1 cellular context compared by ENCODE assay signal in the genomic region with DNA sequence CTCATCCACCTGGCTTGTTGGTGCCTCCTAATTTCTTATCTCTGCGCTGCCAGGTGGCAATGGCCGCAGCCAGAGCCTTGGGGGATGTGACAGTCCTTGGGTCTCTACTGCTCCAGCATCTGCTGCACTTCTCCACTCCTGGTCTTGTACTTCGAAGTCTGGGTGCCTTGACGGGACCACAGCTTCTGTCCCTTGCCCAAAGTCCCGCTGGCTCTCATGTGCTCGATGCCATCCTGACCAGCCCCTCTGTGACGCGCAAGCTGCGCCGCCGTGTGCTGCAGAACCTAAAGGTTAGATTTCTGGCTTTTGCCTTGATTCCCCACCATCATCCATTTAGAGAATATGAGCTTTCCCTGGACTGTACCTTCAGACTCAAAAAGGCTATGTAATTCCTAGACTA.
TF ChIP-seq lines count a peak whose summit lies in the region.

No MANE protein-coding gene starts in this region.

TF ChIP-seq in HepG2, 621 proteins besides CTCF, POLR2A, EP300 and RAD21 (continues in another document):
- TF ChIP-seq FOXA3 (CRISPR knock-in tag; IDR thresholded peaks at IDR 0.05) (no peak), CAMTA2 (CRISPR knock-in tag; IDR thresholded peaks at IDR 0.05; ENCODE audit: borderline replicate concordance) (no peak), RXRB (CRISPR knock-in tag; IDR thresholded peaks at IDR 0.05; ENCODE audit: borderline replicate concordance) (no peak), ZNF773 (CRISPR knock-in tag; IDR thresholded peaks at IDR 0.05; ENCODE audit: borderline replicate concordance) (no peak), ZNF564 (CRISPR knock-in tag; IDR thresholded peaks at IDR 0.05) (no peak), REXO4 (CRISPR knock-in tag; IDR thresholded peaks at IDR 0.05; ENCODE audit: borderline replicate concordance) (no peak), GTF2F1 (IDR thresholded peaks at IDR 0.05; ENCODE audit: low read length) (no peak), NFE2L2 (IDR thresholded peaks at IDR 0.05; ENCODE audit: low read length) (no peak), ZBTB38 (CRISPR knock-in tag; IDR thresholded peaks at IDR 0.05) (no peak), NR2C2 (CRISPR knock-in tag; IDR thresholded peaks at IDR 0.05; ENCODE audit: borderline replicate concordance) (no peak), RBFOX2 (IDR thresholded peaks at IDR 0.05; ENCODE audit: low read depth, low read length) (peak; percentile 58; the same call in 1 of the 2 replicates), HNRNPH1 (optimal IDR thresholded peaks at IDR 0.05; ENCODE audit: low read depth, low read length) (no peak), HIVEP1 (CRISPR knock-in tag; IDR thresholded peaks at IDR 0.05) (peak; percentile 55; the same call in 1 of the 2 replicates), ZNF232 (CRISPR knock-in tag; IDR thresholded peaks at IDR 0.05; ENCODE audit: borderline replicate concordance) (peak; percentile 16; the same call in 1 of the 2 replicates), DPF2 (CRISPR knock-in tag; IDR thresholded peaks at IDR 0.05; ENCODE audit: borderline replicate concordance, low read depth) (no peak), XBP1 (CRISPR knock-in tag; IDR thresholded peaks at IDR 0.05) (no peak), ZNF7 (CRISPR knock-in tag; IDR thresholded peaks at IDR 0.05) (no peak), ZKSCAN1 (IDR thresholded peaks at IDR 0.05; ENCODE audit: low read length) (no peak), PHF20 (CRISPR knock-in tag; IDR thresholded peaks at IDR 0.05) (no peak), ZNF264 (CRISPR knock-in tag; IDR thresholded peaks at IDR 0.05) (no peak), PPARG (CRISPR knock-in tag; conservative IDR thresholded peaks at IDR 0.05) (no peak), ATF7 (IDR thresholded peaks at IDR 0.05) (no peak), ATF7 (CRISPR knock-in tag; IDR thresholded peaks at IDR 0.05) (no peak), ZNF44 (CRISPR knock-in tag; IDR thresholded peaks at IDR 0.05) (no peak), FOXP1 (IDR thresholded peaks at IDR 0.05) (no peak), FOXP1 (CRISPR knock-in tag; IDR thresholded peaks at IDR 0.05) (no peak), ZNF251 (CRISPR knock-in tag; IDR thresholded peaks at IDR 0.05) (no peak), STAG1 (CRISPR knock-in tag; IDR thresholded peaks at IDR 0.05) (no peak), ZNF768 (CRISPR knock-in tag; IDR thresholded peaks at IDR 0.05) (0 out of 2 replicates have a peak, but pooled peaks have one; percentile 21), TOE1 (CRISPR knock-in tag; IDR thresholded peaks at IDR 0.05) (no peak)
- TF ChIP-seq, protein P1, sequence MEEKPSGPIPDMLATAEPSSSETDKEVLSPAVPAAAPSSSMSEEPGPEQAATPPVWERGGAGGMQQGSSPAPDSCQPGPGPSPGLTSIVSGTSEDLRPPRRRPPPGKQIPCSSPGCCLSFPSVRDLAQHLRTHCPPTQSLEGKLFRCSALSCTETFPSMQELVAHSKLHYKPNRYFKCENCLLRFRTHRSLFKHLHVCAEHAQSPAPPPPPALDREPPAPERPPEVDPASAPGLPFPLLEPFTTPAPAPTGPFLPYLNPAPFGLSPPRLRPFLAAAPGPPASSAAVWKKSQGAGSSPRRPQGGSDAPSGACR (CRISPR knock-in tag; IDR thresholded peaks at IDR 0.05) = no peak
- TF ChIP-seq, protein P2, sequence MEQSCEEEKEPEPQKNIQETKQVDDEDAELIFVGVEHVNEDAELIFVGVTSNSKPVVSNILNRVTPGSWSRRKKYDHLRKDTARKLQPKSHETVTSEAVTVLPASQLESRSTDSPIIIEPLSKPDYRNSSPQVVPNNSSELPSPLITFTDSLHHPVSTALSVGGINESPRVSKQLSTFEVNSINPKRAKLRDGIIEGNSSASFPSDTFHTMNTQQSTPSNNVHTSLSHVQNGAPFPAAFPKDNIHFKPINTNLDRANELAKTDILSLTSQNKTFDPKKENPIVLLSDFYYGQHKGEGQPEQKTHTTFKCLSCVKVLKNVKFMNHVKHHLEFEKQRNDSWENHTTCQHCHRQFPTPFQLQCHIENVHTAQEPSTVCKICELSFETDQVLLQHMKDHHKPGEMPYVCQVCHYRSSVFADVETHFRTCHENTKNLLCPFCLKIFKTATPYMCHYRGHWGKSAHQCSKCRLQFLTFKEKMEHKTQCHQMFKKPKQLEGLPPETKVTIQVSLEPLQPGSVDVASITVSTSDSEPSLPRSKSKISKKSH (CRISPR knock-in tag; IDR thresholded peaks at IDR 0.05; ENCODE audit: borderline replicate concordance) = no peak; the same call in 1 of the 2 replicates
- TF ChIP-seq, protein P3, sequence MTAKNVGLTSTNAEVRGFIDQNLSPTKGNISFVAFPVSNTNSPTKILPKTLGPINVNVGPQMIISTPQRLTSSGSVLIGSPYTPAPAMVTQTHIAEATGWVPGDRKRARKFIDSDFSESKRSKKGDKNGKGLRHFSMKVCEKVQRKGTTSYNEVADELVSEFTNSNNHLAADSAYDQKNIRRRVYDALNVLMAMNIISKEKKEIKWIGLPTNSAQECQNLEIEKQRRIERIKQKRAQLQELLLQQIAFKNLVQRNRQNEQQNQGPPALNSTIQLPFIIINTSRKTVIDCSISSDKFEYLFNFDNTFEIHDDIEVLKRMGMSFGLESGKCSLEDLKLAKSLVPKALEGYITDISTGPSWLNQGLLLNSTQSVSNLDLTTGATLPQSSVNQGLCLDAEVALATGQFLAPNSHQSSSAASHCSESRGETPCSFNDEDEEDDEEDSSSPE (CRISPR knock-in tag; IDR thresholded peaks at IDR 0.05) = no peak
- TF ChIP-seq, protein P4, sequence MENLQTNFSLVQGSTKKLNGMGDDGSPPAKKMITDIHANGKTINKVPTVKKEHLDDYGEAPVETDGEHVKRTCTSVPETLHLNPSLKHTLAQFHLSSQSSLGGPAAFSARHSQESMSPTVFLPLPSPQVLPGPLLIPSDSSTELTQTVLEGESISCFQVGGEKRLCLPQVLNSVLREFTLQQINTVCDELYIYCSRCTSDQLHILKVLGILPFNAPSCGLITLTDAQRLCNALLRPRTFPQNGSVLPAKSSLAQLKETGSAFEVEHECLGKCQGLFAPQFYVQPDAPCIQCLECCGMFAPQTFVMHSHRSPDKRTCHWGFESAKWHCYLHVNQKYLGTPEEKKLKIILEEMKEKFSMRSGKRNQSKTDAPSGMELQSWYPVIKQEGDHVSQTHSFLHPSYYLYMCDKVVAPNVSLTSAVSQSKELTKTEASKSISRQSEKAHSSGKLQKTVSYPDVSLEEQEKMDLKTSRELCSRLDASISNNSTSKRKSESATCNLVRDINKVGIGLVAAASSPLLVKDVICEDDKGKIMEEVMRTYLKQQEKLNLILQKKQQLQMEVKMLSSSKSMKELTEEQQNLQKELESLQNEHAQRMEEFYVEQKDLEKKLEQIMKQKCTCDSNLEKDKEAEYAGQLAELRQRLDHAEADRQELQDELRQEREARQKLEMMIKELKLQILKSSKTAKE (CRISPR knock-in tag; IDR thresholded peaks at IDR 0.05; ENCODE audit: borderline replicate concordance) = no peak
- TF ChIP-seq, protein P5, sequence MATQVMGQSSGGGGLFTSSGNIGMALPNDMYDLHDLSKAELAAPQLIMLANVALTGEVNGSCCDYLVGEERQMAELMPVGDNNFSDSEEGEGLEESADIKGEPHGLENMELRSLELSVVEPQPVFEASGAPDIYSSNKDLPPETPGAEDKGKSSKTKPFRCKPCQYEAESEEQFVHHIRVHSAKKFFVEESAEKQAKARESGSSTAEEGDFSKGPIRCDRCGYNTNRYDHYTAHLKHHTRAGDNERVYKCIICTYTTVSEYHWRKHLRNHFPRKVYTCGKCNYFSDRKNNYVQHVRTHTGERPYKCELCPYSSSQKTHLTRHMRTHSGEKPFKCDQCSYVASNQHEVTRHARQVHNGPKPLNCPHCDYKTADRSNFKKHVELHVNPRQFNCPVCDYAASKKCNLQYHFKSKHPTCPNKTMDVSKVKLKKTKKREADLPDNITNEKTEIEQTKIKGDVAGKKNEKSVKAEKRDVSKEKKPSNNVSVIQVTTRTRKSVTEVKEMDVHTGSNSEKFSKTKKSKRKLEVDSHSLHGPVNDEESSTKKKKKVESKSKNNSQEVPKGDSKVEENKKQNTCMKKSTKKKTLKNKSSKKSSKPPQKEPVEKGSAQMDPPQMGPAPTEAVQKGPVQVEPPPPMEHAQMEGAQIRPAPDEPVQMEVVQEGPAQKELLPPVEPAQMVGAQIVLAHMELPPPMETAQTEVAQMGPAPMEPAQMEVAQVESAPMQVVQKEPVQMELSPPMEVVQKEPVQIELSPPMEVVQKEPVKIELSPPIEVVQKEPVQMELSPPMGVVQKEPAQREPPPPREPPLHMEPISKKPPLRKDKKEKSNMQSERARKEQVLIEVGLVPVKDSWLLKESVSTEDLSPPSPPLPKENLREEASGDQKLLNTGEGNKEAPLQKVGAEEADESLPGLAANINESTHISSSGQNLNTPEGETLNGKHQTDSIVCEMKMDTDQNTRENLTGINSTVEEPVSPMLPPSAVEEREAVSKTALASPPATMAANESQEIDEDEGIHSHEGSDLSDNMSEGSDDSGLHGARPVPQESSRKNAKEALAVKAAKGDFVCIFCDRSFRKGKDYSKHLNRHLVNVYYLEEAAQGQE (IDR thresholded peaks at IDR 0.05; ENCODE audit: borderline replicate concordance in 1 of 2, low read depth in 1 of 2, low read length in 2 of 2) = no peak
- TF ChIP-seq, protein P6, sequence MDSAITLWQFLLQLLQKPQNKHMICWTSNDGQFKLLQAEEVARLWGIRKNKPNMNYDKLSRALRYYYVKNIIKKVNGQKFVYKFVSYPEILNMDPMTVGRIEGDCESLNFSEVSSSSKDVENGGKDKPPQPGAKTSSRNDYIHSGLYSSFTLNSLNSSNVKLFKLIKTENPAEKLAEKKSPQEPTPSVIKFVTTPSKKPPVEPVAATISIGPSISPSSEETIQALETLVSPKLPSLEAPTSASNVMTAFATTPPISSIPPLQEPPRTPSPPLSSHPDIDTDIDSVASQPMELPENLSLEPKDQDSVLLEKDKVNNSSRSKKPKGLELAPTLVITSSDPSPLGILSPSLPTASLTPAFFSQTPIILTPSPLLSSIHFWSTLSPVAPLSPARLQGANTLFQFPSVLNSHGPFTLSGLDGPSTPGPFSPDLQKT (CRISPR knock-in tag; IDR thresholded peaks at IDR 0.05; ENCODE audit: borderline replicate concordance) = no peak
- TF ChIP-seq, protein P7, sequence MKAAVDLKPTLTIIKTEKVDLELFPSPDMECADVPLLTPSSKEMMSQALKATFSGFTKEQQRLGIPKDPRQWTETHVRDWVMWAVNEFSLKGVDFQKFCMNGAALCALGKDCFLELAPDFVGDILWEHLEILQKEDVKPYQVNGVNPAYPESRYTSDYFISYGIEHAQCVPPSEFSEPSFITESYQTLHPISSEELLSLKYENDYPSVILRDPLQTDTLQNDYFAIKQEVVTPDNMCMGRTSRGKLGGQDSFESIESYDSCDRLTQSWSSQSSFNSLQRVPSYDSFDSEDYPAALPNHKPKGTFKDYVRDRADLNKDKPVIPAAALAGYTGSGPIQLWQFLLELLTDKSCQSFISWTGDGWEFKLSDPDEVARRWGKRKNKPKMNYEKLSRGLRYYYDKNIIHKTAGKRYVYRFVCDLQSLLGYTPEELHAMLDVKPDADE (CRISPR knock-in tag; IDR thresholded peaks at IDR 0.05) = no peak
- TF ChIP-seq, protein P8, sequence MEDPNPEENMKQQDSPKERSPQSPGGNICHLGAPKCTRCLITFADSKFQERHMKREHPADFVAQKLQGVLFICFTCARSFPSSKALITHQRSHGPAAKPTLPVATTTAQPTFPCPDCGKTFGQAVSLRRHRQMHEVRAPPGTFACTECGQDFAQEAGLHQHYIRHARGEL (CRISPR knock-in tag; IDR thresholded peaks at IDR 0.05) = no peak
- TF ChIP-seq, protein P9, sequence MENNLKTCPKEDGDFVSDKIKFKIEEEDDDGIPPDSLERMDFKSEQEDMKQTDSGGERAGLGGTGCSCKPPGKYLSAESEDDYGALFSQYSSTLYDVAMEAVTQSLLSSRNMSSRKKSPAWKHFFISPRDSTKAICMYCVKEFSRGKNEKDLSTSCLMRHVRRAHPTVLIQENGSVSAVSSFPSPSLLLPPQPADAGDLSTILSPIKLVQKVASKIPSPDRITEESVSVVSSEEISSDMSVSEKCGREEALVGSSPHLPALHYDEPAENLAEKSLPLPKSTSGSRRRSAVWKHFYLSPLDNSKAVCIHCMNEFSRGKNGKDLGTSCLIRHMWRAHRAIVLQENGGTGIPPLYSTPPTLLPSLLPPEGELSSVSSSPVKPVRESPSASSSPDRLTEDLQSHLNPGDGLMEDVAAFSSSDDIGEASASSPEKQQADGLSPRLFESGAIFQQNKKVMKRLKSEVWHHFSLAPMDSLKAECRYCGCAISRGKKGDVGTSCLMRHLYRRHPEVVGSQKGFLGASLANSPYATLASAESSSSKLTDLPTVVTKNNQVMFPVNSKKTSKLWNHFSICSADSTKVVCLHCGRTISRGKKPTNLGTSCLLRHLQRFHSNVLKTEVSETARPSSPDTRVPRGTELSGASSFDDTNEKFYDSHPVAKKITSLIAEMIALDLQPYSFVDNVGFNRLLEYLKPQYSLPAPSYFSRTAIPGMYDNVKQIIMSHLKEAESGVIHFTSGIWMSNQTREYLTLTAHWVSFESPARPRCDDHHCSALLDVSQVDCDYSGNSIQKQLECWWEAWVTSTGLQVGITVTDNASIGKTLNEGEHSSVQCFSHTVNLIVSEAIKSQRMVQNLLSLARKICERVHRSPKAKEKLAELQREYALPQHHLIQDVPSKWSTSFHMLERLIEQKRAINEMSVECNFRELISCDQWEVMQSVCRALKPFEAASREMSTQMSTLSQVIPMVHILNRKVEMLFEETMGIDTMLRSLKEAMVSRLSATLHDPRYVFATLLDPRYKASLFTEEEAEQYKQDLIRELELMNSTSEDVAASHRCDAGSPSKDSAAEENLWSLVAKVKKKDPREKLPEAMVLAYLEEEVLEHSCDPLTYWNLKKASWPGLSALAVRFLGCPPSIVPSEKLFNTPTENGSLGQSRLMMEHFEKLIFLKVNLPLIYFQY (CRISPR knock-in tag; IDR thresholded peaks at IDR 0.05; ENCODE audit: borderline replicate concordance) = no peak
